In the genomic region with DNA sequence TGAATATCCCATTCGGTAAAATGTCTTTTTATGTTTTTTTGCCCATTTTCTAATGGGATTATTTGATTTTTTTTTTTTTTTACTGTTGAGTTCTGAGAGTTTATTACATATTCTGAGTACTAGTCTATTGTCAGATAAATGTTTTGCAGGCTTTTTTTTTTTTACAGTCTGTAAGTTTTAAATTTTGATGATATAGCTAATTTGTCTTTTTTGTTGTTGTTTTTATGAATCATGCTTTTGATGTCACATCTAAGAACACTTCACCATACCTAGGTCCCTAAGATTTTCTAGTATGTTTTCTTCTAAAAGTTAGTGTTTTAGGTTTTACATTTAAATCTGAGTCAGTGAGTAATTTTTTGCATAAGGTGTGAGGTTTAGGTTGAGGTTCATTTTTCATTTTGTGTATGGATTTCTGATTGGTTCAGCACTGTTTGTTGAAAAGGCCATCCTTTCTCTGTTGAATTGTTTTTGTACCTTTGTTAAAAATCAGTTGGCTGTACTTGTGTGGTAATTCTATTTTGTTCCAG, we compare ENCODE assay signal across 15 cellular contexts. TPM values are rescaled to one million over a fixed set of nuclear protein-coding genes. Genes with fewer than 3 reads are reported as not detected.
DNase-seq lines count a peak whose midpoint lies in the region; ATAC-seq and TF ChIP-seq lines count a peak whose summit lies in the region.
"Had no signal": no experiment of that assay in that cellular context is flagged by ENCODE, and none has a peak within 500 bp of the region (broad histone marks: within the 10 kb centered on the region; RNA-seq: fewer than 3 reads in every experiment).

No MANE protein-coding gene starts in this region.

- no peak overlapping the region for H3K4me3 ChIP-seq in endodermal cell (ENCODE audit: low read length)
- H3K4me3 ChIP-seq: GM12878 had no signal

- no peaks in the 10 kb centered on the region for H3K9me3 ChIP-seq in T-helper 17 cell (ENCODE audit: control insufficient read depth, low read length, poor library complexity, severe bottlenecking)
- H3K9me3 ChIP-seq in endodermal cell (ENCODE audit: control insufficient read depth, low read length), result peaks cover 6% of the 10 kb centered on the region

- no peaks in the 10 kb centered on the region for H3K9me3 Mint-ChIP-seq in activated naive CD8-positive, alpha-beta T cell (ENCODE audit: low read depth)
- peaks cover 10% of the 10 kb centered on the region for H3K9me3 Mint-ChIP-seq in activated naive CD8-positive, alpha-beta T cell treated with anti-CD3 and anti-CD28 coated beads, Interleukin-2, amount 50 U/mL, for 24 hours
- H3K9me3 Mint-ChIP-seq in endodermal cell (peaks cover 16% of the 10 kb centered on the region), chondrocyte (ENCODE audit: low read depth) (peaks cover 11% of the 10 kb centered on the region)

- no peak overlapping the region for H3K9ac ChIP-seq in endodermal cell (ENCODE audit: extremely low read depth, low read length, poor library complexity, severe bottlenecking)

- TF ChIP-seq CTCF in endodermal cell (conservative IDR thresholded peaks at IDR 0.05), result no peak
- no peak for TF ChIP-seq CTCF in chondrocyte (IDR thresholded peaks at IDR 0.05)

- no peak for ATAC-seq in activated naive CD8-positive, alpha-beta T cell treated with anti-CD3 and anti-CD28 coated beads, Interleukin-2, amount 50 U/mL, for 24 hours
- ATAC-seq in T-helper 17 cell (no peak), GM21529 (IDR thresholded peaks at IDR 0.05; ENCODE audit: unreplicated experiment) (no peak)
- ATAC-seq: GM12878 had no signal

- H3K36me3 Mint-ChIP-seq in activated naive CD8-positive, alpha-beta T cell, result peaks cover 7% of the 10 kb centered on the region
- peaks cover 7% of the 10 kb centered on the region for H3K36me3 Mint-ChIP-seq in activated naive CD8-positive, alpha-beta T cell treated with anti-CD3 and anti-CD28 coated beads, Interleukin-2, amount 50 U/mL, for 24 hours (ENCODE audit: low read depth)
- no peaks in the 10 kb centered on the region for H3K36me3 Mint-ChIP-seq in T-helper 17 cell (ENCODE audit: low read depth)
- H3K36me3 Mint-ChIP-seq in endodermal cell (ENCODE audit: low read depth), result peaks cover 12% of the 10 kb centered on the region
- H3K36me3 Mint-ChIP-seq in chondrocyte (ENCODE audit: low read depth), result peaks cover 4% of the 10 kb centered on the region

- no peaks in the 10 kb centered on the region for H3K27me3 Mint-ChIP-seq in activated naive CD8-positive, alpha-beta T cell
- no peaks in the 10 kb centered on the region for H3K27me3 Mint-ChIP-seq in activated naive CD8-positive, alpha-beta T cell treated with anti-CD3 and anti-CD28 coated beads, Interleukin-2, amount 50 U/mL, for 24 hours
- H3K27me3 Mint-ChIP-seq in T-helper 17 cell (no peaks in the 10 kb centered on the region), endodermal cell (ENCODE audit: insufficient read depth) (no peaks in the 10 kb centered on the region), chondrocyte (ENCODE audit: low read depth) (no peaks in the 10 kb centered on the region)

- 95 to 100% methylated on average over 1 of the region's 1 CpG for WGBS in endodermal cell (ENCODE audit: insufficient coverage in 1 of 2, insufficient read length in 1 of 2), 2 experiments

- no peak overlapping the region for H3K27ac ChIP-seq in endodermal cell (ENCODE audit: low read depth, low read length)

- no peak overlapping the region for H3K4me3 Mint-ChIP-seq in activated naive CD8-positive, alpha-beta T cell
- no peak overlapping the region for H3K4me3 Mint-ChIP-seq in activated naive CD8-positive, alpha-beta T cell treated with anti-CD3 and anti-CD28 coated beads, Interleukin-2, amount 50 U/mL, for 24 hours
- H3K4me3 Mint-ChIP-seq in T-helper 17 cell (no peak overlapping the region), endodermal cell (no peak overlapping the region), chondrocyte (ENCODE audit: unreplicated experiment) (no peak overlapping the region)
- H3K4me3 Mint-ChIP-seq: CD14-positive monocyte, HFFc6 had no signal

- H3K36me3 ChIP-seq in endodermal cell (ENCODE audit: control insufficient read depth, insufficient read depth, low read length), result no peaks in the 10 kb centered on the region

- no peaks in the 10 kb centered on the region for H3K27me3 ChIP-seq in endodermal cell (ENCODE audit: control insufficient read depth, insufficient read depth, low read length, poor library complexity, severe bottlenecking)

- no peaks in the 10 kb centered on the region for H3K4me1 ChIP-seq in endodermal cell (ENCODE audit: control insufficient read depth, insufficient read depth, low read length)

- peaks cover 70% of the 10 kb centered on the region for H3K4me1 Mint-ChIP-seq in activated naive CD8-positive, alpha-beta T cell (ENCODE audit: low read depth)
- H3K4me1 Mint-ChIP-seq in activated naive CD8-positive, alpha-beta T cell treated with anti-CD3 and anti-CD28 coated beads, Interleukin-2, amount 50 U/mL, for 24 hours, result peaks cover 35% of the 10 kb centered on the region
- H3K4me1 Mint-ChIP-seq in T-helper 17 cell (peaks cover 44% of the 10 kb centered on the region), endodermal cell (peaks cover 3% of the 10 kb centered on the region), chondrocyte (ENCODE audit: low read depth) (no peaks in the 10 kb centered on the region)
- H3K4me1 Mint-ChIP-seq: CD14-positive monocyte had no signal

- peak overlapping the region; percentile 46 for H3K27ac Mint-ChIP-seq in activated naive CD8-positive, alpha-beta T cell
- H3K27ac Mint-ChIP-seq in activated naive CD8-positive, alpha-beta T cell treated with anti-CD3 and anti-CD28 coated beads, Interleukin-2, amount 50 U/mL, for 24 hours, result no peak overlapping the region
- H3K27ac Mint-ChIP-seq in T-helper 17 cell (peak overlapping the region; percentile 59), endodermal cell (peak overlapping the region; percentile 66), chondrocyte (ENCODE audit: unreplicated experiment) (no peak overlapping the region)
- H3K27ac Mint-ChIP-seq: CD14-positive monocyte, HFFc6 had no signal

- DNase-seq in activated naive CD8-positive, alpha-beta T cell treated with anti-CD3 and anti-CD28 coated beads, Interleukin-2, amount 50 U/mL, for 24 hours, result no peak
- no peak for DNase-seq in T-helper 17 cell
- no peak for DNase-seq in endodermal cell
- DNase-seq in chondrocyte (ENCODE audit: low spot score), result no peak
- DNase-seq in SHP77 treated with DMSO at 0.1 percent for 48 hours (lab: John Stamatoyannopoulos, UW), result no peak
- DNase-seq: DMS53, HFFc6, Karpas-422, NCI-H2029, NCI-H2171 treated with DMSO at 0.1 percent for 48 hours, SHP77 had no signal

RNA-seq across cellular contexts. Expression of gene PTPN4, which starts 40.7 kb away (rescaled TPM):
- total RNA-seq in T-helper 17 cell (100 to 1,000 TPM; 128 to 149 TPM), endodermal cell (10 to 100 TPM; 52.6 to 69.8 TPM), chondrocyte (21.8 to 24.2 TPM (median 23.8 TPM) in 3 replicates)
- polyA plus RNA-seq in endodermal cell (2013, experiment 1 of 2), result 36.4 TPM
- polyA plus RNA-seq in endodermal cell (2013, experiment 2 of 2), result 22.5 TPM

Comparison
In these comparisons a context has a peak if more than half of its experiments do, and no peak if none do; other contexts are left out.
1. H3K27ac Mint-ChIP-seq: peak in activated naive CD8-positive, alpha-beta T cell (single experiment), T-helper 17 cell (single experiment) and endodermal cell (single experiment); none in activated naive CD8-positive, alpha-beta T cell treated with anti-CD3 and anti-CD28 coated beads, Interleukin-2, amount 50 U/mL, for 24 hours (single experiment) and chondrocyte (single experiment).